Comparison of ENCODE assay signal across 17 cellular contexts in genomic region chr4:118173126-118173525, GRCh38.
DNase-seq lines count a peak whose midpoint lies in the region; ATAC-seq and TF ChIP-seq lines count a peak whose summit lies in the region.
"Had no signal": no experiment of that assay in that cellular context is flagged by ENCODE, and none has a peak within 500 bp of the region (broad histone marks: within the 10 kb centered on the region; RNA-seq: fewer than 3 reads in every experiment).

No MANE protein-coding gene starts in this region.

- H3K9me3 ChIP-seq in GM23248 (ENCODE audit: low read depth) (no peaks in the 10 kb centered on the region), mesenchymal stem cell (ENCODE audit: control insufficient read depth, low read length) (peaks cover 4% of the 10 kb centered on the region), heart left ventricle (peaks cover 0 to 1% (median 0%) of the 10 kb centered on the region in 12 donors)
- H3K9me3 ChIP-seq: BE2C had no signal

- H4K20me1 ChIP-seq in GM23248 (ENCODE audit: insufficient read depth) = no peaks in the 10 kb centered on the region

- no peak overlapping the region for H2BK120ac ChIP-seq in mesenchymal stem cell (ENCODE audit: low read depth, low read length)

- ATAC-seq in esophagus mucosa = no peak
- no peak for ATAC-seq in heart left ventricle
- ATAC-seq: PC-3 had no signal

- DNase-seq in GM23248 = no peak
- DNase-seq in M059J (ENCODE audit: low read depth) = peak; percentile 8
- peak; percentile 54 for DNase-seq in choroid plexus epithelial cell (ENCODE audit: low read depth)
- DNase-seq in mesenchymal stem cell = peak; percentile 47
- no peak for DNase-seq in heart left ventricle
- no peak for DNase-seq in DMS79 treated with DMSO at 0.1 percent for 48 hours (lab: John Stamatoyannopoulos, UW)
- DNase-seq in middle frontal gyrus (ENCODE audit: extremely low spot score, low spot score) = no peak
- DNase-seq: BE2C; CD4-positive, alpha-beta T cell; DMS53; HCEC 1CT; NCI-H146; NCI-H2081 treated with DMSO at 0.1 percent for 48 hours; NCI-H510A treated with DMSO at 0.1 percent for 48 hours; NCI-H82; PC-3 had no signal

- H4K8ac ChIP-seq in mesenchymal stem cell (ENCODE audit: low read length) = no peak overlapping the region

- no peak overlapping the region for H3K14ac ChIP-seq in mesenchymal stem cell (ENCODE audit: low read length in 2 of 2)

- no peak overlapping the region for H3K9ac ChIP-seq in GM23248
- no peak overlapping the region for H3K9ac ChIP-seq in mesenchymal stem cell (ENCODE audit: low read length)

- H3K27ac ChIP-seq in GM23248 = peak overlapping the region; percentile 52; the same call in 1 of the 2 replicates
- H3K27ac ChIP-seq in mesenchymal stem cell (ENCODE audit: low read length, poor library complexity, severe bottlenecking) = no peak overlapping the region
- H3K27ac ChIP-seq in heart left ventricle = no peak overlapping the region

- no peak overlapping the region for H2BK5ac ChIP-seq in mesenchymal stem cell (ENCODE audit: low read depth, low read length, poor library complexity, severe bottlenecking)

- H3F3A ChIP-seq in GM23248 (ENCODE audit: insufficient read depth) = peaks cover 24% of the 10 kb centered on the region

- no peak overlapping the region for H2BK12ac ChIP-seq in mesenchymal stem cell (ENCODE audit: low read length in 2 of 2)

- H3K36me3 ChIP-seq in GM23248 (ENCODE audit: low read depth) = no peaks in the 10 kb centered on the region
- H3K36me3 ChIP-seq in mesenchymal stem cell (ENCODE audit: control insufficient read depth in 1 of 2, insufficient read depth in 2 of 2, low read depth in 1 of 2, low read length in 2 of 2) = no peaks in the 10 kb centered on the region
- no peaks in the 10 kb centered on the region for H3K36me3 ChIP-seq in heart left ventricle
- H3K36me3 ChIP-seq: BE2C had no signal

- H3K4me2 ChIP-seq in GM23248 (ENCODE audit: unreplicated experiment) (peak overlapping the region; percentile 84), mesenchymal stem cell (ENCODE audit: low read length, poor library complexity, severe bottlenecking) (no peak overlapping the region)

- H3K27me3 ChIP-seq in GM23248 (replicated peaks; ENCODE audit: insufficient read depth) (no peaks in the 10 kb centered on the region), mesenchymal stem cell (ENCODE audit: control insufficient read depth in 1 of 2, insufficient read depth in 1 of 2, low read length in 2 of 2) (no peaks in the 10 kb centered on the region), heart left ventricle (peaks cover 0 to 4% (median 0%) of the 10 kb centered on the region in 9 donors)
- H3K27me3 ChIP-seq: BE2C had no signal

- H3K9me2 ChIP-seq in GM23248 (ENCODE audit: insufficient read depth) = no peaks in the 10 kb centered on the region

- H3K18ac ChIP-seq in mesenchymal stem cell (ENCODE audit: low read depth in 1 of 2, low read length in 2 of 2) = no peak overlapping the region

- no peak overlapping the region for H2BK15ac ChIP-seq in mesenchymal stem cell (ENCODE audit: low read depth, poor library complexity, severe bottlenecking)

- intact Hi-C loops in heart left ventricle (cut with DNase I) = no loop called here

- no peak overlapping the region for H2AK5ac ChIP-seq in mesenchymal stem cell (ENCODE audit: low read length, severe bottlenecking)

- no peak for TF ChIP-seq POLR2A in heart left ventricle (IDR thresholded peaks at IDR 0.05)

- H2AFZ ChIP-seq in GM23248 = peak overlapping the region; percentile 38; the same call in 1 of the 2 replicates
- H2AFZ ChIP-seq in mesenchymal stem cell (ENCODE audit: low read depth, low read length) = no peak overlapping the region

- no peaks in the 10 kb centered on the region for H3K79me2 ChIP-seq in GM23248 (ENCODE audit: insufficient read depth)

- no peaks in the 10 kb centered on the region for H3K79me1 ChIP-seq in mesenchymal stem cell (replicated peaks; ENCODE audit: low read length, poor library complexity, severe bottlenecking)

- H4K91ac ChIP-seq in mesenchymal stem cell (ENCODE audit: low read length) = no peak overlapping the region

- no peak overlapping the region for H3K23ac ChIP-seq in mesenchymal stem cell (ENCODE audit: low read length in 2 of 2)

- in situ Hi-C loops in GM23248 (cut with MboI) = no loop called here

- no peak overlapping the region for H3K4me3 ChIP-seq in GM23248
- H3K4me3 ChIP-seq in choroid plexus epithelial cell (ENCODE audit: low read depth, low read length) = no peak overlapping the region
- no peak overlapping the region for H3K4me3 ChIP-seq in mesenchymal stem cell (ENCODE audit: insufficient read depth in 1 of 2, low read depth in 1 of 2, low read length in 2 of 2)
- no peak overlapping the region for H3K4me3 ChIP-seq in heart left ventricle

- TF ChIP-seq CTCF in choroid plexus epithelial cell (conservative IDR thresholded peaks at IDR 0.05; ENCODE audit: low read depth, low read length) = no peak
- no peak for TF ChIP-seq CTCF in heart left ventricle (IDR thresholded peaks at IDR 0.05)

- peaks cover 52% of the 10 kb centered on the region for H3K4me1 ChIP-seq in GM23248 (ENCODE audit: insufficient read depth)
- H3K4me1 ChIP-seq in mesenchymal stem cell (ENCODE audit: control insufficient read depth, insufficient read depth, low read depth, low read length) = no peaks in the 10 kb centered on the region
- H3K4me1 ChIP-seq in heart left ventricle = no peaks in the 10 kb centered on the region
- H3K4me1 ChIP-seq: BE2C had no signal

- H3K4ac ChIP-seq in mesenchymal stem cell (ENCODE audit: low read depth in 1 of 2, low read length in 2 of 2) = no peak overlapping the region

Comparison
In these comparisons a context has a peak if more than half of its experiments do, and no peak if none do; other contexts are left out.
1. DNase-seq: peak in M059J (single experiment), choroid plexus epithelial cell (single experiment) and mesenchymal stem cell (single experiment); none in GM23248 (single experiment), heart left ventricle (0 of 5), DMS79 treated with DMSO at 0.1 percent for 48 hours (single experiment) and middle frontal gyrus (single experiment).